11 cellular contexts compared by ENCODE assay signal in genomic region chr10:32953277-32953927, GRCh38. TPM values are rescaled to one million over a fixed set of nuclear protein-coding genes. Genes with fewer than 3 reads are reported as not detected.
DNase-seq lines count a peak whose midpoint lies in the region; ATAC-seq, FAIRE-seq and TF ChIP-seq lines count a peak whose summit lies in the region.
"Had no signal": no experiment of that assay in that cellular context is flagged by ENCODE, and none has a peak within 500 bp of the region (broad histone marks: within the 10 kb centered on the region; RNA-seq: fewer than 3 reads in every experiment).

No MANE protein-coding gene starts in this region.

- peak overlapping the region; percentile 93 for H3K27ac Mint-ChIP-seq in astrocyte (ENCODE audit: unreplicated experiment)
- peak overlapping the region; percentile 72 for H3K27ac Mint-ChIP-seq in stimulated activated memory B cell treated with anti-CD40 and anti-IgM and Interleukin-4, amounts not matched to agents 10 μg/mL and 1 μg/mL and 100 μg/mL, for 72 hours

- H3K27ac ChIP-seq in astrocyte (ENCODE audit: low read depth, low read length) (peak overlapping the region; percentile 92), left ventricle myocardium inferior (replicated peaks) (peak overlapping the region; percentile 99)
- H3K27ac ChIP-seq: 22Rv1 had no signal

- DNase-seq in DMS 273 (lab: John Stamatoyannopoulos, UW; ENCODE audit: unreplicated experiment) (peak; percentile 24), DMS 273 treated with DMSO at 0.1 percent for 48 hours (lab: John Stamatoyannopoulos, UW) (no peak), astrocyte (ENCODE audit: low read depth) (no peak), left ventricle myocardium inferior (peak; percentile 18), SW480 (ENCODE audit: low spot score) (no peak), 8988T (no peak)
- no peak for DNase-seq in stimulated activated CD4-positive, alpha-beta T cell treated with anti-CD3 and anti-CD28 coated beads, Interleukin-4, amount 100 ng/mL, for 1 hour
- DNase-seq: KBM-7 had no signal

- no peaks in the 10 kb centered on the region for H3K9me3 ChIP-seq in astrocyte (ENCODE audit: insufficient read depth, low read depth, low read length)
- no peaks in the 10 kb centered on the region for H3K9me3 ChIP-seq in left ventricle myocardium inferior (replicated peaks)
- H3K9me3 ChIP-seq: HAP-1 had no signal

- no peaks in the 10 kb centered on the region for H3K9me3 Mint-ChIP-seq in astrocyte (ENCODE audit: unreplicated experiment)
- H3K9me3 Mint-ChIP-seq in stimulated activated memory B cell treated with anti-CD40 and anti-IgM and Interleukin-4, amounts not matched to agents 10 μg/mL and 1 μg/mL and 100 μg/mL, for 72 hours, result no peaks in the 10 kb centered on the region

- TF ChIP-seq CTCF in astrocyte (IDR thresholded peaks at IDR 0.05; ENCODE audit: insufficient read depth, low read depth, low read length) (no peak), left ventricle myocardium inferior (IDR thresholded peaks at IDR 0.05; ENCODE audit: borderline replicate concordance) (no peak)

- H3K36me3 ChIP-seq in astrocyte (ENCODE audit: insufficient read depth, low read length) (peaks cover 20% of the 10 kb centered on the region), left ventricle myocardium inferior (no peaks in the 10 kb centered on the region)
- H3K36me3 ChIP-seq: HAP-1 had no signal

- H3K9ac ChIP-seq in astrocyte (ENCODE audit: low read length), result peak overlapping the region; percentile 100

- no peak for ATAC-seq in stimulated activated memory B cell treated with anti-CD40 and anti-IgM and Interleukin-4, amounts not matched to agents 10 μg/mL and 1 μg/mL and 100 μg/mL, for 72 hours

- peaks cover 40% of the 10 kb centered on the region for H3K4me1 Mint-ChIP-seq in astrocyte (ENCODE audit: low read depth, unreplicated experiment)
- peaks cover 66% of the 10 kb centered on the region for H3K4me1 Mint-ChIP-seq in stimulated activated memory B cell treated with anti-CD40 and anti-IgM and Interleukin-4, amounts not matched to agents 10 μg/mL and 1 μg/mL and 100 μg/mL, for 72 hours

- intact Hi-C loops in left ventricle myocardium inferior (cut with micrococcal nuclease), result no loop called here

- peak overlapping the region; percentile 97 for H3K4me2 ChIP-seq in astrocyte (ENCODE audit: low read length)

- peaks cover 89% of the 10 kb centered on the region for H4K20me1 ChIP-seq in astrocyte (ENCODE audit: insufficient read depth, low read length)

- peaks cover 13% of the 10 kb centered on the region for H3K36me3 Mint-ChIP-seq in astrocyte (ENCODE audit: low read depth, unreplicated experiment)
- no peaks in the 10 kb centered on the region for H3K36me3 Mint-ChIP-seq in stimulated activated memory B cell treated with anti-CD40 and anti-IgM and Interleukin-4, amounts not matched to agents 10 μg/mL and 1 μg/mL and 100 μg/mL, for 72 hours

- H3K27me3 Mint-ChIP-seq in astrocyte (ENCODE audit: low read depth, unreplicated experiment), result no peaks in the 10 kb centered on the region
- no peaks in the 10 kb centered on the region for H3K27me3 Mint-ChIP-seq in stimulated activated memory B cell treated with anti-CD40 and anti-IgM and Interleukin-4, amounts not matched to agents 10 μg/mL and 1 μg/mL and 100 μg/mL, for 72 hours

- H2AFZ ChIP-seq in astrocyte (ENCODE audit: low read depth, low read length), result no peak overlapping the region

- peak overlapping the region; percentile 92 for H3K4me3 Mint-ChIP-seq in astrocyte (ENCODE audit: unreplicated experiment)
- peak overlapping the region; percentile 73 for H3K4me3 Mint-ChIP-seq in stimulated activated memory B cell treated with anti-CD40 and anti-IgM and Interleukin-4, amounts not matched to agents 10 μg/mL and 1 μg/mL and 100 μg/mL, for 72 hours

- FAIRE-seq in astrocyte (lab: Jason Lieb, UNC), result no peak

- H3K4me1 ChIP-seq in astrocyte (ENCODE audit: insufficient read depth, low read length) (peaks cover 50% of the 10 kb centered on the region), left ventricle myocardium inferior (peaks cover 96% of the 10 kb centered on the region)

- H3K27me3 ChIP-seq in astrocyte (ENCODE audit: insufficient read depth, low read length) (no peaks in the 10 kb centered on the region), left ventricle myocardium inferior (ENCODE audit: low read depth) (no peaks in the 10 kb centered on the region)

- peaks cover 96% of the 10 kb centered on the region for H3K79me2 ChIP-seq in astrocyte (ENCODE audit: insufficient read depth, low read length)

- peak overlapping the region; percentile 94 for H3K4me3 ChIP-seq in astrocyte (ENCODE audit: insufficient read depth, low read depth, low read length)
- H3K4me3 ChIP-seq in left ventricle myocardium inferior, result peak overlapping the region; percentile 97
- H3K4me3 ChIP-seq: HAP-1 had no signal

RNA-seq across cellular contexts. Expression of gene ITGB1, which starts 4.6 kb away (rescaled TPM):
- total RNA-seq in astrocyte (2,575 and 2,956 TPM in 2 replicates), left ventricle myocardium inferior (542 TPM)

Comparison
In these comparisons a context has a peak if more than half of its experiments do, and no peak if none do; other contexts are left out.
1. DNase-seq: peak in DMS 273 (single experiment) and left ventricle myocardium inferior (single experiment); none in DMS 273 treated with DMSO at 0.1 percent for 48 hours (single experiment), astrocyte (single experiment), SW480 (single experiment), 8988T (single experiment) and stimulated activated CD4-positive, alpha-beta T cell treated with anti-CD3 and anti-CD28 coated beads, Interleukin-4, amount 100 ng/mL, for 1 hour (single experiment).